ENCODE assay signal across 2 cellular contexts in the genomic region with DNA sequence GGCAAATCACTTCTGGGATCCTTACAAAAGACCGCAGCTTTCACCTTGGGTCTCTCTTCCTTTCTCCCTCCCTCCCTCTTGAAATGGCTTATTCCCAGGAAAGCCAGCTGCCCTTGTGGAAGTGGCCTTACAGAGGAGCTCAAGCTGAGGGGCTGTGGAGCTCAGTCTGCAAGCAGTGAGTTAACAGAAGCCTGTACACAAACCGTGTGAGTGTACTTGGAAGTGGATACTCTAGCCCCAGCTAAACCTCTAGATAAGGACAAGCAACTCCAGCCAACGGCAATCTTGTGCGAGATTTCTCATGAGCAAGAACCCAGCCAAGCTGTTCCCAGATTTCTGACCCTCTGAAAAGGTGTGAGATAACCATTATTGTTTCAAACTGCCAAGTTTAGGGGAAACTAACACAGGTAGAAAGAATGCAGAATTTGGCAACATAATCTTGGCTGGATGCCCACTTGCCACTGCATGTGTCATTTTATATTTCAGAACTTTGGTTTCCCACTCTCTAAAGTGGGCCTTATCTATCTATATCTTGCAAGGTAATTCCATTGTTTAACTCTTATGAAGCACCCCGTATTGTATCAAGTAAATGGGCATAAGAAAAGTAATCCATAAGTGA.
TF ChIP-seq lines count a peak whose summit lies in the region.

No MANE protein-coding gene starts in this region.

TF ChIP-seq in SK-N-SH, 30 proteins besides CTCF, POLR2A, EP300 and RAD21 (continued from another document):
- TF ChIP-seq, protein P1, sequence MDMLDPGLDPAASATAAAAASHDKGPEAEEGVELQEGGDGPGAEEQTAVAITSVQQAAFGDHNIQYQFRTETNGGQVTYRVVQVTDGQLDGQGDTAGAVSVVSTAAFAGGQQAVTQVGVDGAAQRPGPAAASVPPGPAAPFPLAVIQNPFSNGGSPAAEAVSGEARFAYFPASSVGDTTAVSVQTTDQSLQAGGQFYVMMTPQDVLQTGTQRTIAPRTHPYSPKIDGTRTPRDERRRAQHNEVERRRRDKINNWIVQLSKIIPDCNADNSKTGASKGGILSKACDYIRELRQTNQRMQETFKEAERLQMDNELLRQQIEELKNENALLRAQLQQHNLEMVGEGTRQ (IDR thresholded peaks at IDR 0.05; ENCODE audit: borderline replicate concordance, low read depth, low read length), result no peak
- TF ChIP-seq, protein P2, sequence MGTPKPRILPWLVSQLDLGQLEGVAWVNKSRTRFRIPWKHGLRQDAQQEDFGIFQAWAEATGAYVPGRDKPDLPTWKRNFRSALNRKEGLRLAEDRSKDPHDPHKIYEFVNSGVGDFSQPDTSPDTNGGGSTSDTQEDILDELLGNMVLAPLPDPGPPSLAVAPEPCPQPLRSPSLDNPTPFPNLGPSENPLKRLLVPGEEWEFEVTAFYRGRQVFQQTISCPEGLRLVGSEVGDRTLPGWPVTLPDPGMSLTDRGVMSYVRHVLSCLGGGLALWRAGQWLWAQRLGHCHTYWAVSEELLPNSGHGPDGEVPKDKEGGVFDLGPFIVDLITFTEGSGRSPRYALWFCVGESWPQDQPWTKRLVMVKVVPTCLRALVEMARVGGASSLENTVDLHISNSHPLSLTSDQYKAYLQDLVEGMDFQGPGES (IDR thresholded peaks at IDR 0.05; ENCODE audit: low read depth, low read length), result no peak
- TF ChIP-seq GATA2 (CRISPR knock-in tag; IDR thresholded peaks at IDR 0.05) (no peak), YY1 (IDR thresholded peaks at IDR 0.05; ENCODE audit: low read depth) (no peak), TAF1 (IDR thresholded peaks at IDR 0.05; ENCODE audit: borderline replicate concordance, low read depth, low read length) (no peak), MEF2A (IDR thresholded peaks at IDR 0.05; ENCODE audit: borderline replicate concordance, low read depth) (no peak), CHD2 (IDR thresholded peaks at IDR 0.05; ENCODE audit: low read length, partially characterized antibody) (no peak), NFIC (IDR thresholded peaks at IDR 0.05; ENCODE audit: borderline replicate concordance) (no peak), RXRA (IDR thresholded peaks at IDR 0.05; ENCODE audit: borderline replicate concordance, low read depth) (no peak)
- TF ChIP-seq, protein P3, sequence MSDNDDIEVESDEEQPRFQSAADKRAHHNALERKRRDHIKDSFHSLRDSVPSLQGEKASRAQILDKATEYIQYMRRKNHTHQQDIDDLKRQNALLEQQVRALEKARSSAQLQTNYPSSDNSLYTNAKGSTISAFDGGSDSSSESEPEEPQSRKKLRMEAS (IDR thresholded peaks at IDR 0.05; ENCODE audit: low read depth), result no peak
- TF ChIP-seq, protein P4, sequence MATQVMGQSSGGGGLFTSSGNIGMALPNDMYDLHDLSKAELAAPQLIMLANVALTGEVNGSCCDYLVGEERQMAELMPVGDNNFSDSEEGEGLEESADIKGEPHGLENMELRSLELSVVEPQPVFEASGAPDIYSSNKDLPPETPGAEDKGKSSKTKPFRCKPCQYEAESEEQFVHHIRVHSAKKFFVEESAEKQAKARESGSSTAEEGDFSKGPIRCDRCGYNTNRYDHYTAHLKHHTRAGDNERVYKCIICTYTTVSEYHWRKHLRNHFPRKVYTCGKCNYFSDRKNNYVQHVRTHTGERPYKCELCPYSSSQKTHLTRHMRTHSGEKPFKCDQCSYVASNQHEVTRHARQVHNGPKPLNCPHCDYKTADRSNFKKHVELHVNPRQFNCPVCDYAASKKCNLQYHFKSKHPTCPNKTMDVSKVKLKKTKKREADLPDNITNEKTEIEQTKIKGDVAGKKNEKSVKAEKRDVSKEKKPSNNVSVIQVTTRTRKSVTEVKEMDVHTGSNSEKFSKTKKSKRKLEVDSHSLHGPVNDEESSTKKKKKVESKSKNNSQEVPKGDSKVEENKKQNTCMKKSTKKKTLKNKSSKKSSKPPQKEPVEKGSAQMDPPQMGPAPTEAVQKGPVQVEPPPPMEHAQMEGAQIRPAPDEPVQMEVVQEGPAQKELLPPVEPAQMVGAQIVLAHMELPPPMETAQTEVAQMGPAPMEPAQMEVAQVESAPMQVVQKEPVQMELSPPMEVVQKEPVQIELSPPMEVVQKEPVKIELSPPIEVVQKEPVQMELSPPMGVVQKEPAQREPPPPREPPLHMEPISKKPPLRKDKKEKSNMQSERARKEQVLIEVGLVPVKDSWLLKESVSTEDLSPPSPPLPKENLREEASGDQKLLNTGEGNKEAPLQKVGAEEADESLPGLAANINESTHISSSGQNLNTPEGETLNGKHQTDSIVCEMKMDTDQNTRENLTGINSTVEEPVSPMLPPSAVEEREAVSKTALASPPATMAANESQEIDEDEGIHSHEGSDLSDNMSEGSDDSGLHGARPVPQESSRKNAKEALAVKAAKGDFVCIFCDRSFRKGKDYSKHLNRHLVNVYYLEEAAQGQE (IDR thresholded peaks at IDR 0.05; ENCODE audit: low read depth, low read length), result no peak
- TF ChIP-seq, protein P5, sequence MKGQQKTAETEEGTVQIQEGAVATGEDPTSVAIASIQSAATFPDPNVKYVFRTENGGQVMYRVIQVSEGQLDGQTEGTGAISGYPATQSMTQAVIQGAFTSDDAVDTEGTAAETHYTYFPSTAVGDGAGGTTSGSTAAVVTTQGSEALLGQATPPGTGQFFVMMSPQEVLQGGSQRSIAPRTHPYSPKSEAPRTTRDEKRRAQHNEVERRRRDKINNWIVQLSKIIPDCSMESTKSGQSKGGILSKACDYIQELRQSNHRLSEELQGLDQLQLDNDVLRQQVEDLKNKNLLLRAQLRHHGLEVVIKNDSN (IDR thresholded peaks at IDR 0.05; ENCODE audit: borderline replicate concordance, low read depth), result no peak
- TF ChIP-seq, protein P6, sequence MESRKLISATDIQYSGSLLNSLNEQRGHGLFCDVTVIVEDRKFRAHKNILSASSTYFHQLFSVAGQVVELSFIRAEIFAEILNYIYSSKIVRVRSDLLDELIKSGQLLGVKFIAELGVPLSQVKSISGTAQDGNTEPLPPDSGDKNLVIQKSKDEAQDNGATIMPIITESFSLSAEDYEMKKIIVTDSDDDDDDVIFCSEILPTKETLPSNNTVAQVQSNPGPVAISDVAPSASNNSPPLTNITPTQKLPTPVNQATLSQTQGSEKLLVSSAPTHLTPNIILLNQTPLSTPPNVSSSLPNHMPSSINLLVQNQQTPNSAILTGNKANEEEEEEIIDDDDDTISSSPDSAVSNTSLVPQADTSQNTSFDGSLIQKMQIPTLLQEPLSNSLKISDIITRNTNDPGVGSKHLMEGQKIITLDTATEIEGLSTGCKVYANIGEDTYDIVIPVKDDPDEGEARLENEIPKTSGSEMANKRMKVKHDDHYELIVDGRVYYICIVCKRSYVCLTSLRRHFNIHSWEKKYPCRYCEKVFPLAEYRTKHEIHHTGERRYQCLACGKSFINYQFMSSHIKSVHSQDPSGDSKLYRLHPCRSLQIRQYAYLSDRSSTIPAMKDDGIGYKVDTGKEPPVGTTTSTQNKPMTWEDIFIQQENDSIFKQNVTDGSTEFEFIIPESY (IDR thresholded peaks at IDR 0.05; ENCODE audit: borderline replicate concordance, low read depth), result no peak
TF ChIP-seq in SK-N-SH: peak in this region for 0.

TF ChIP-seq in SK-N-SH treated with all-trans-retinoic acid at 6 μM for 48 hours, 23 proteins besides CTCF, POLR2A, EP300 and RAD21 (continued from another document):
- TF ChIP-seq, protein P7, sequence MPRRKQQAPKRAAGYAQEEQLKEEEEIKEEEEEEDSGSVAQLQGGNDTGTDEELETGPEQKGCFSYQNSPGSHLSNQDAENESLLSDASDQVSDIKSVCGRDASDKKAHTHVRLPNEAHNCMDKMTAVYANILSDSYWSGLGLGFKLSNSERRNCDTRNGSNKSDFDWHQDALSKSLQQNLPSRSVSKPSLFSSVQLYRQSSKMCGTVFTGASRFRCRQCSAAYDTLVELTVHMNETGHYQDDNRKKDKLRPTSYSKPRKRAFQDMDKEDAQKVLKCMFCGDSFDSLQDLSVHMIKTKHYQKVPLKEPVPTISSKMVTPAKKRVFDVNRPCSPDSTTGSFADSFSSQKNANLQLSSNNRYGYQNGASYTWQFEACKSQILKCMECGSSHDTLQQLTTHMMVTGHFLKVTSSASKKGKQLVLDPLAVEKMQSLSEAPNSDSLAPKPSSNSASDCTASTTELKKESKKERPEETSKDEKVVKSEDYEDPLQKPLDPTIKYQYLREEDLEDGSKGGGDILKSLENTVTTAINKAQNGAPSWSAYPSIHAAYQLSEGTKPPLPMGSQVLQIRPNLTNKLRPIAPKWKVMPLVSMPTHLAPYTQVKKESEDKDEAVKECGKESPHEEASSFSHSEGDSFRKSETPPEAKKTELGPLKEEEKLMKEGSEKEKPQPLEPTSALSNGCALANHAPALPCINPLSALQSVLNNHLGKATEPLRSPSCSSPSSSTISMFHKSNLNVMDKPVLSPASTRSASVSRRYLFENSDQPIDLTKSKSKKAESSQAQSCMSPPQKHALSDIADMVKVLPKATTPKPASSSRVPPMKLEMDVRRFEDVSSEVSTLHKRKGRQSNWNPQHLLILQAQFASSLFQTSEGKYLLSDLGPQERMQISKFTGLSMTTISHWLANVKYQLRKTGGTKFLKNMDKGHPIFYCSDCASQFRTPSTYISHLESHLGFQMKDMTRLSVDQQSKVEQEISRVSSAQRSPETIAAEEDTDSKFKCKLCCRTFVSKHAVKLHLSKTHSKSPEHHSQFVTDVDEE (CRISPR knock-in tag; IDR thresholded peaks at IDR 0.05), result no peak
- no peak for TF ChIP-seq PPARA (CRISPR knock-in tag; IDR thresholded peaks at IDR 0.05; ENCODE audit: borderline replicate concordance)
- no peak for TF ChIP-seq OSR1 (CRISPR knock-in tag; IDR thresholded peaks at IDR 0.05)
- no peak for TF ChIP-seq TCF4 (CRISPR knock-in tag; IDR thresholded peaks at IDR 0.05; ENCODE audit: borderline replicate concordance)
- TF ChIP-seq, protein P8, sequence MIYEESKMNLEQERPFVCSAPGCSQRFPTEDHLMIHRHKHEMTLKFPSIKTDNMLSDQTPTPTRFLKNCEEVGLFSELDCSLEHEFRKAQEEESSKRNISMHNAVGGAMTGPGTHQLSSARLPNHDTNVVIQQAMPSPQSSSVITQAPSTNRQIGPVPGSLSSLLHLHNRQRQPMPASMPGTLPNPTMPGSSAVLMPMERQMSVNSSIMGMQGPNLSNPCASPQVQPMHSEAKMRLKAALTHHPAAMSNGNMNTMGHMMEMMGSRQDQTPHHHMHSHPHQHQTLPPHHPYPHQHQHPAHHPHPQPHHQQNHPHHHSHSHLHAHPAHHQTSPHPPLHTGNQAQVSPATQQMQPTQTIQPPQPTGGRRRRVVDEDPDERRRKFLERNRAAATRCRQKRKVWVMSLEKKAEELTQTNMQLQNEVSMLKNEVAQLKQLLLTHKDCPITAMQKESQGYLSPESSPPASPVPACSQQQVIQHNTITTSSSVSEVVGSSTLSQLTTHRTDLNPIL (CRISPR knock-in tag; IDR thresholded peaks at IDR 0.05; ENCODE audit: low read depth), result no peak
- TF ChIP-seq ZNF70 (CRISPR knock-in tag; IDR thresholded peaks at IDR 0.05), result no peak
- TF ChIP-seq ISL1 (CRISPR knock-in tag; IDR thresholded peaks at IDR 0.05), result no peak
- TF ChIP-seq GLIS3 (CRISPR knock-in tag; IDR thresholded peaks at IDR 0.05), result no peak
- TF ChIP-seq ZFP3 (CRISPR knock-in tag; IDR thresholded peaks at IDR 0.05), result no peak
- TF ChIP-seq ZFP30 (CRISPR knock-in tag; IDR thresholded peaks at IDR 0.05), result no peak
- TF ChIP-seq RARB (CRISPR knock-in tag; IDR thresholded peaks at IDR 0.05), result no peak
- no peak for TF ChIP-seq ZNF565 (CRISPR knock-in tag; conservative IDR thresholded peaks at IDR 0.05; ENCODE audit: low read depth)
- TF ChIP-seq ZC3H10 (CRISPR knock-in tag; IDR thresholded peaks at IDR 0.05), result no peak
- TF ChIP-seq, protein P9, sequence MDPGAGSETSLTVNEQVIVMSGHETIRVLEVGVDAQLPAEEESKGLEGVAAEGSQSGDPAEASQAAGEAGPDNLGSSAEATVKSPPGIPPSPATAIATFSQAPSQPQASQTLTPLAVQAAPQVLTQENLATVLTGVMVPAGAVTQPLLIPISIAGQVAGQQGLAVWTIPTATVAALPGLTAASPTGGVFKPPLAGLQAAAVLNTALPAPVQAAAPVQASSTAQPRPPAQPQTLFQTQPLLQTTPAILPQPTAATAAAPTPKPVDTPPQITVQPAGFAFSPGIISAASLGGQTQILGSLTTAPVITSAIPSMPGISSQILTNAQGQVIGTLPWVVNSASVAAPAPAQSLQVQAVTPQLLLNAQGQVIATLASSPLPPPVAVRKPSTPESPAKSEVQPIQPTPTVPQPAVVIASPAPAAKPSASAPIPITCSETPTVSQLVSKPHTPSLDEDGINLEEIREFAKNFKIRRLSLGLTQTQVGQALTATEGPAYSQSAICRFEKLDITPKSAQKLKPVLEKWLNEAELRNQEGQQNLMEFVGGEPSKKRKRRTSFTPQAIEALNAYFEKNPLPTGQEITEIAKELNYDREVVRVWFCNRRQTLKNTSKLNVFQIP (CRISPR knock-in tag; IDR thresholded peaks at IDR 0.05; ENCODE audit: borderline replicate concordance, low read depth), result no peak
- no peak for TF ChIP-seq ESRRG (CRISPR knock-in tag; IDR thresholded peaks at IDR 0.05)
